In genomic region chr12:53984901-53985357, GRCh38 we compare ENCODE assay signal across 8 cellular contexts. TPM values are rescaled to one million over a fixed set of nuclear protein-coding genes. Genes with fewer than 3 reads are reported as not detected.
A peak's percentile ranks its signal among the peaks of the same experiment; 100 is the strongest.
DNase-seq lines count a peak whose midpoint lies in the region; ATAC-seq and TF ChIP-seq lines count a peak whose summit lies in the region.

TSS of gene HOXC10 (plus strand) at chr12:53985146. CDS start at chr12:53985260, 114 bp downstream.

- no peaks in the 10 kb centered on the region for H3K9me3 Mint-ChIP-seq in natural killer cell treated with Interleukin-12 subunit alpha and Interleukin-12 subunit beta and Interleukin-15 and Interleukin-18, amount 100 ng/mL, for 72 hours

- H3K27ac Mint-ChIP-seq in natural killer cell treated with Interleukin-12 subunit alpha and Interleukin-12 subunit beta and Interleukin-15 and Interleukin-18, amount 100 ng/mL, for 72 hours: no peak within 1 kb of the TSS

- in situ Hi-C loops in Caki2 (cut with HindIII; ENCODE audit: low pct_unique_long_range_greater_than_20kb, low sequenced_read_pairs): no loop called here

- H3K36me3 Mint-ChIP-seq in natural killer cell treated with Interleukin-12 subunit alpha and Interleukin-12 subunit beta and Interleukin-15 and Interleukin-18, amount 100 ng/mL, for 72 hours: no peaks in the 10 kb centered on the region

- TF ChIP-seq POLR2A in erythroblast (IDR thresholded peaks at IDR 0.05; ENCODE audit: low read length): no peak

- DNase-seq in Caki2 (ENCODE audit: low read depth) (peak; percentile 92), NCI-H82 (lab: John Stamatoyannopoulos, UW) (peak; percentile 99), erythroblast (lab: John Stamatoyannopoulos, UW) (peak; percentile 85 to 92)
- DNase-seq in activated CD8-positive, alpha-beta memory T cell treated with anti-CD3 and anti-CD28 coated beads for 48 hours (ENCODE audit: low read depth in 2 of 3, low spot score in 2 of 3): peak; percentile 59 to 88 (median 64)
- peak; percentile 87 for DNase-seq in natural killer cell treated with Interleukin-12 subunit alpha and Interleukin-12 subunit beta and Interleukin-15 and Interleukin-18, amount 100 ng/mL, for 72 hours (ENCODE audit: low spot score)
- peak; percentile 91 for DNase-seq in stimulated activated naive CD8-positive, alpha-beta T cell treated with anti-CD3 and anti-CD28 coated beads, Interleukin-15, Interleukin-2, amounts not matched to agents 100 U/mL and 50 U/mL, for 24 hours

- peaks cover 75 to 85% of the 10 kb centered on the region in 2 donors for H3K27me3 Mint-ChIP-seq in natural killer cell treated with Interleukin-12 subunit alpha and Interleukin-12 subunit beta and Interleukin-15 and Interleukin-18, amount 100 ng/mL, for 72 hours

- H3K4me1 Mint-ChIP-seq in natural killer cell treated with Interleukin-12 subunit alpha and Interleukin-12 subunit beta and Interleukin-15 and Interleukin-18, amount 100 ng/mL, for 72 hours (ENCODE audit: low read depth in 2 of 2): peaks cover 24 to 27% of the 10 kb centered on the region in 2 donors

- ATAC-seq in HG02610 (IDR thresholded peaks at IDR 0.05; ENCODE audit: unreplicated experiment) (peak; percentile 46), GM19023 (IDR thresholded peaks at IDR 0.05; ENCODE audit: unreplicated experiment) (no peak)
- ATAC-seq in natural killer cell treated with Interleukin-12 subunit alpha and Interleukin-12 subunit beta and Interleukin-15 and Interleukin-18, amount 100 ng/mL, for 72 hours: peak; percentile 79 to 91
- ATAC-seq in stimulated activated naive CD8-positive, alpha-beta T cell treated with anti-CD3 and anti-CD28 coated beads, Interleukin-15, Interleukin-2, amounts not matched to agents 100 U/mL and 50 U/mL, for 24 hours: peak; percentile 84

- H3K4me3 Mint-ChIP-seq in natural killer cell treated with Interleukin-12 subunit alpha and Interleukin-12 subunit beta and Interleukin-15 and Interleukin-18, amount 100 ng/mL, for 72 hours: peak within 1 kb of the TSS; percentile 65

RNA-seq across cellular contexts. Expression of gene HOXC10, which starts in this region (rescaled TPM):
- 6.5 and 38.1 TPM in 2 replicates for total RNA-seq in Caki2 (2014; rRNA removed; shearing (Covaris generic); ENCODE audit: low replicate concordance)
- not detected for total RNA-seq in natural killer cell treated with Interleukin-12 subunit alpha and Interleukin-12 subunit beta and Interleukin-15 and Interleukin-18, amount 100 ng/mL, for 72 hours

Comparison
In these comparisons a context has a peak if more than half of its experiments do, and no peak if none do; other contexts are left out.
1. Peak in DNase-seq and ATAC-seq in natural killer cell treated with Interleukin-12 subunit alpha and Interleukin-12 subunit beta and Interleukin-15 and Interleukin-18, amount 100 ng/mL, for 72 hours; RNA of the gene not detected or under 1 TPM.